1 cellular context compared by ENCODE assay signal in the genomic region with DNA sequence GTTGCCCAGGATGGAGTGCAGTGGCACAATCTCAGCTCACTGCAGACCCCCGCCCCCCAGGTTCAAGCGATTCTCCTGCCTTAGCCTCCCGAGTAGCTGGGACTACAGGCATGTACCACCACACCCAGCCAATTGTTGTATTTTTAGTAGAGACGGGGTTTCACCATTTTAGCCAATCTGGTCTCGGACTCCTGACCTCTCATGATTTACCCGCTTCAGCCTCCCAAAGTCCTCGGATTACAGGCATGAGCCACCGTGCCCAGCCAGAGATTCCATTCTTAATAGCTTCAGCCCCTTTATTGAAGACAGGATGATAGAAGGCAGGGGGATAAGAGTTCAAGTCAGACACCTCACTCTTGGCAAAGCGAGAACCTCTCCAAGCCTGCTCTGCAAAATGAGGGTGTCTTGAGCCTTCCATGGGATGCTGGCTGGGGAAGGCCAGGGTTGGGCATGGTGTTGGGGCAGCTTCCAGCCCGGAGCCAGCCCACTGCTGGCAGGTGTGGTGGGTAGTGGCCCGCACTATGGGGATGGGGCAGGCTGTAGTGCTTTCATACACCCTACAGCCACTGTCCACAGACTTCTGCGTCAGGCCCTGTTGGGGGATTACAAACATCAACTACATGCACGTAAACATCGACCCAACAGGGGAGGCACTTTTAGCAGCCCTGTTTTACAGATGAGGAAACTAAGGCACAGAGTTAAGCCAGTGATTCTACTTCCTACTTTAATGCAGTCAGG.
TF ChIP-seq lines count a peak whose summit lies in the region.

No MANE protein-coding gene starts in this region.

TF ChIP-seq in A549, 52 proteins besides CTCF, POLR2A, EP300 and RAD21:
- TF ChIP-seq ZFP36 (IDR thresholded peaks at IDR 0.05; ENCODE audit: borderline replicate concordance, partially characterized antibody) (no peak), POLR2AphosphoS2 (conservative IDR thresholded peaks at IDR 0.05; ENCODE audit: low read length) (peak; percentile 38; the same call in 1 of the 2 replicates)
